In the genomic region with DNA sequence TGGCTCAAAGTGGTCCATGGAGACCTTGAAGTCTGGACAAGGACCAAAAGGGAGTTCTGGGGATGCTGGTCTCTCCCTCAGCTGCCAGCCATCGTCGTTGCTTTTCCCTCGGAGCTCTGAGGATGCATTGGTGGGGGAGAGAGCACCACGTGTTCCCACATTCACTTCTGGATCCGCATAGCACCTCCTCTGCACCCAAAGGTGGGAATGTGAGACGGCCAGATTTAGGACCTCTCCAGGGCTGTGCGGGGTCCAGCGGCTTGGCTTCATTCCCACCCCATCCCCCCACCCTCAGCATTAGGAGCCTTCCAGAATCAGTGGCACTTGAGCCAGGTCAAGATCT, we compare ENCODE assay signal across 14 cellular contexts. TPM values are rescaled to one million over a fixed set of nuclear protein-coding genes. Genes with fewer than 3 reads are reported as not detected.
DNase-seq lines count a peak whose midpoint lies in the region; ATAC-seq and TF ChIP-seq lines count a peak whose summit lies in the region.
"Had no signal": no experiment of that assay in that cellular context is flagged by ENCODE, and none has a peak within 500 bp of the region (broad histone marks: within the 10 kb centered on the region; RNA-seq: fewer than 3 reads in every experiment).

No MANE protein-coding gene starts in this region.

- intact Hi-C loops in left ventricle myocardium superior (cut with micrococcal nuclease) = loop anchor here (5.0 kb wide), 1 partner anchor 42 kb away; no protein-coding TSS in a partner anchor
- intact Hi-C loops in naive thymus-derived CD4-positive, alpha-beta T cell (cut with micrococcal nuclease) = loop anchor here in 1 of 2 donors (5.0 kb wide), 1 partner anchor 42 kb away; no protein-coding TSS in a partner anchor

- H3K9me3 ChIP-seq in right atrium auricular region = no peaks in the 10 kb centered on the region
- no peaks in the 10 kb centered on the region for H3K9me3 ChIP-seq in naive thymus-derived CD4-positive, alpha-beta T cell (ENCODE audit: control insufficient read depth in 2 of 3, low read length in 3 of 3)

- no peak for ATAC-seq in left ventricle myocardium superior
- ATAC-seq in naive thymus-derived CD4-positive, alpha-beta T cell = no peak
- ATAC-seq in GM18858 (IDR thresholded peaks at IDR 0.05; ENCODE audit: unreplicated experiment) = no peak
- ATAC-seq in HG03520 (IDR thresholded peaks at IDR 0.05; ENCODE audit: unreplicated experiment) = no peak
- no peak for ATAC-seq in HG02642 (IDR thresholded peaks at IDR 0.05; ENCODE audit: poor library complexity, unreplicated experiment)

- H3K27me3 Mint-ChIP-seq in naive thymus-derived CD4-positive, alpha-beta T cell = peaks cover 9 to 40% (median 25%) of the 10 kb centered on the region in 5 donors

- peaks cover 0 to 8% (median 4%) of the 10 kb centered on the region in 7 donors for H3K4me1 Mint-ChIP-seq in naive thymus-derived CD4-positive, alpha-beta T cell

- no peaks in the 10 kb centered on the region for H3K36me3 ChIP-seq in right atrium auricular region
- H3K36me3 ChIP-seq in naive thymus-derived CD4-positive, alpha-beta T cell (ENCODE audit: control insufficient read depth in 2 of 3, insufficient read depth in 3 of 3, low read length in 3 of 3) = no peaks in the 10 kb centered on the region
- H3K36me3 ChIP-seq: cardiac muscle cell had no signal

- CTCF ChIA-PET in naive thymus-derived CD4-positive, alpha-beta T cell (lab: Charles Lee) = no interaction called here

- H3K4me3 ChIP-seq in right atrium auricular region = peak overlapping the region; percentile 55 to 65
- no peak overlapping the region for H3K4me3 ChIP-seq in naive thymus-derived CD4-positive, alpha-beta T cell (ENCODE audit: low read length)

- H3K4me1 ChIP-seq in right atrium auricular region = peaks cover 0 to 36% of the 10 kb centered on the region in 2 donors
- no peaks in the 10 kb centered on the region for H3K4me1 ChIP-seq in naive thymus-derived CD4-positive, alpha-beta T cell (ENCODE audit: control insufficient read depth in 2 of 2, insufficient read depth in 2 of 2, low read length in 2 of 2)

- H3K4me3 Mint-ChIP-seq in naive thymus-derived CD4-positive, alpha-beta T cell = peak overlapping the region in 7 of 10 donors; percentile 29 to 81 (median 61)

- no peaks in the 10 kb centered on the region for H3K9me3 Mint-ChIP-seq in naive thymus-derived CD4-positive, alpha-beta T cell

- no peak overlapping the region for H3K27ac Mint-ChIP-seq in naive thymus-derived CD4-positive, alpha-beta T cell
- H3K27ac Mint-ChIP-seq: CD4-positive, CD25-positive, alpha-beta regulatory T cell had no signal

- H3K27me3 ChIP-seq in right atrium auricular region = no peaks in the 10 kb centered on the region
- peaks cover 0 to 9% of the 10 kb centered on the region in 2 donors for H3K27me3 ChIP-seq in naive thymus-derived CD4-positive, alpha-beta T cell (ENCODE audit: control insufficient read depth in 2 of 2, insufficient read depth in 2 of 2, low read length in 2 of 2)
- H3K27me3 ChIP-seq: cardiac muscle cell had no signal

- POLR2A ChIA-PET in naive thymus-derived CD4-positive, alpha-beta T cell (lab: Charles Lee) = no interaction called here

- DNase-seq in right atrium auricular region (ENCODE audit: low spot score) = no peak
- DNase-seq in left ventricle myocardium superior = no peak
- DNase-seq in naive thymus-derived CD4-positive, alpha-beta T cell = no peak
- no peak for DNase-seq in EL
- DNase-seq: activated T-cell treated with anti-CD3 and anti-CD28 coated beads for 4 hours; CD4-positive, CD25-positive, alpha-beta regulatory T cell; stimulated activated CD4-positive, alpha-beta T cell treated with anti-CD3 and anti-CD28 coated beads, Interleukin-4, amount 100 ng/mL, for 24 hours had no signal

- no peaks in the 10 kb centered on the region for H3K36me3 Mint-ChIP-seq in naive thymus-derived CD4-positive, alpha-beta T cell
- H3K36me3 Mint-ChIP-seq: CD4-positive, CD25-positive, alpha-beta regulatory T cell had no signal

- H3K27ac ChIP-seq in right atrium auricular region (peak overlapping the region in 1 of 2 donors; percentile 83), cingulate gyrus (ENCODE audit: low read depth, low read length) (peak overlapping the region; percentile 97)
- H3K27ac ChIP-seq in naive thymus-derived CD4-positive, alpha-beta T cell (ENCODE audit: low read depth, low read length) = no peak overlapping the region
- H3K27ac ChIP-seq: HL-60 had no signal

- no peak for TF ChIP-seq CTCF in right atrium auricular region (IDR thresholded peaks at IDR 0.05)

RNA-seq across cellular contexts. Expression of gene EPB41L1, which starts 1.1 kb away (rescaled TPM):
- total RNA-seq in right atrium auricular region = 10 to 100 TPM; 17.5 to 18.1 TPM
- total RNA-seq in left ventricle myocardium superior = 19.6 TPM
- total RNA-seq in naive thymus-derived CD4-positive, alpha-beta T cell = under 1 TPM in 4 of 5 experiments, not detected in 1; 0.05 to 0.81 (median 0.74) TPM
- polyA plus RNA-seq in naive thymus-derived CD4-positive, alpha-beta T cell = under 1 TPM in 1 of 2 donors, not detected in 1; 0.08 TPM
- total RNA-seq: T-helper 2 cell treated with Interferon-gamma antibody and Interleukin-4, amounts not matched to agents 100 ng/mL and 5 ng/mL, for 36 hours had no signal
- polyA plus RNA-seq: CD4-positive, CD25-positive, alpha-beta regulatory T cell had no signal

Comparison
In these comparisons a context has a peak if more than half of its experiments do, and no peak if none do; other contexts are left out.
1. RNA of gene EPB41L1, which starts 1.1 kb away (total RNA-seq): 19.6 TPM in left ventricle myocardium superior (single experiment) and 17.5 to 18.1 TPM in right atrium auricular region; 0.05 to 0.81 TPM in naive thymus-derived CD4-positive, alpha-beta T cell; every median in the first group is over 10 times any median in the second.